Comparison of ENCODE assay signal across 10 cellular contexts in the genomic region with DNA sequence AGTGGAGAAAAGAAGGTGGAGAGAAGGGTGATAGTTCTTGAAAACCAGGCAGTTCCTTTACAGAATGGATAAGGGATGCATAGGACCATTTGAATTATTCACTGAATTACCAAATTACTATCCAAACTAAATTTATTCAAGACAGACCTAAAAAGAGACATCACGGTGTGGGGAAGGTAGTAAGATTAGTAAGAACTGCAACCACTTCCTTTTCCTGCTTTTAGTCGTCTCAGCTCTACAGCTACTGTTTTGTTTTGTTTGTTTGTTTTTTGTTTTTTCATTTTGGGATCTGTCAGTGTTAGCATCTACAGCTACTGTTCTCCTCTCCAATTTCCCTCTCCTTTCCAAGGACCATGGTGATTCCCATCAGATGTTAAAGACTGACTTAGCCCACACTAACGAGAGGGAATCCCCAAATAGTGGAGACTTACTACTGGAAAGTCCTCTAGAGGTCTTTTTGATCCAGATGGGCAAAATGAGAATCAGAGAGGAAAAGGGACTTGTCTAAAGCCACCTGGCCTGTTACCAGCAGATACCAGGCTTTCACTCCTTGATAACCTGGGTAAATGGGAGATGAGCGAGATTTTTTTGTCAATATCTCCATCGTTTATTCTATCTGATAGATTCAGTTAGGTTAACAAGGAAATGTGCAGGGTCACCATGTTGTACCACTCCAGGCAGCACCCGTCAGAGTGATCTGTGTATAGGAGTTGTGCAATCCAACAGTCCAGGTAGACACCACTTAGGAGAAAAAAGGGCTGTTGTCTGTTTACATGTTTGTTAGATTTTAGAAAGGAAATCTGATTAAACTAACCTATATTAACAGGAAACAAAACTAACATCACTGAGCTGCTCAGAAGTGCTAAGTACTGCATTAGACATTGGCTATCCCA. TPM values are rescaled to one million over a fixed set of nuclear protein-coding genes. Genes with fewer than 3 reads are reported as not detected.
DNase-seq lines count a peak whose midpoint lies in the region; ATAC-seq and TF ChIP-seq lines count a peak whose summit lies in the region.
"Had no signal": no experiment of that assay in that cellular context is flagged by ENCODE, and none has a peak within 500 bp of the region (broad histone marks: within the 10 kb centered on the region; RNA-seq: fewer than 3 reads in every experiment).

No MANE protein-coding gene starts in this region.

- H3K9me3 ChIP-seq in naive thymus-derived CD4-positive, alpha-beta T cell (ENCODE audit: control insufficient read depth in 2 of 3, low read length in 3 of 3): no peaks in the 10 kb centered on the region

- POLR2A ChIA-PET in naive thymus-derived CD4-positive, alpha-beta T cell (lab: Charles Lee): interaction anchor here (0.6 kb wide), 1 partner anchor 1263 kb away, joined by 3 read pairs; no protein-coding TSS in a partner anchor

- H3K27ac Mint-ChIP-seq in naive thymus-derived CD4-positive, alpha-beta T cell: peak overlapping the region; percentile 70 to 93 (median 85)
- no peak overlapping the region for H3K27ac Mint-ChIP-seq in mesothelial cell of epicardium

- ATAC-seq in GM18511 (IDR thresholded peaks at IDR 0.05; ENCODE audit: unreplicated experiment) (peak; percentile 85), GM21447 (IDR thresholded peaks at IDR 0.05; ENCODE audit: unreplicated experiment) (peak; percentile 81), HG03558 (IDR thresholded peaks at IDR 0.05; ENCODE audit: extremely low read depth, unreplicated experiment) (peak; percentile 63), GM18858 (IDR thresholded peaks at IDR 0.05; ENCODE audit: unreplicated experiment) (no peak)
- peak; percentile 62 for ATAC-seq in naive thymus-derived CD4-positive, alpha-beta T cell
- ATAC-seq: Panc1 had no signal

- H3K4me3 ChIP-seq in naive thymus-derived CD4-positive, alpha-beta T cell (ENCODE audit: low read length): peak overlapping the region; percentile 24

- H3K4me1 ChIP-seq in naive thymus-derived CD4-positive, alpha-beta T cell (ENCODE audit: control insufficient read depth in 2 of 2, insufficient read depth in 2 of 2, low read length in 2 of 2): peaks cover 46 to 61% of the 10 kb centered on the region in 2 donors

- H3K27me3 ChIP-seq in naive thymus-derived CD4-positive, alpha-beta T cell (ENCODE audit: control insufficient read depth in 2 of 2, insufficient read depth in 2 of 2, low read length in 2 of 2): no peaks in the 10 kb centered on the region

- intact Hi-C loops in naive thymus-derived CD4-positive, alpha-beta T cell (cut with micrococcal nuclease): loop anchor here in 1 of 2 donors (10.0 kb wide), 2 partner anchors 220 to 440 kb away; no protein-coding TSS in a partner anchor

- CTCF ChIA-PET in naive thymus-derived CD4-positive, alpha-beta T cell (lab: Charles Lee): no interaction called here

- H3K36me3 Mint-ChIP-seq in naive thymus-derived CD4-positive, alpha-beta T cell: peaks cover 13 to 70% (median 48%) of the 10 kb centered on the region in 5 donors
- no peaks in the 10 kb centered on the region for H3K36me3 Mint-ChIP-seq in mesothelial cell of epicardium

- H3K4me3 Mint-ChIP-seq in naive thymus-derived CD4-positive, alpha-beta T cell: peak overlapping the region; percentile 8 to 81 (median 54)
- no peak overlapping the region for H3K4me3 Mint-ChIP-seq in mesothelial cell of epicardium

- H3K9me3 Mint-ChIP-seq in naive thymus-derived CD4-positive, alpha-beta T cell: peaks cover 0 to 3% (median 0%) of the 10 kb centered on the region in 11 donors
- peaks cover 8% of the 10 kb centered on the region for H3K9me3 Mint-ChIP-seq in mesothelial cell of epicardium

- peak overlapping the region; percentile 11 for H3K27ac ChIP-seq in naive thymus-derived CD4-positive, alpha-beta T cell (ENCODE audit: low read depth, low read length)
- H3K27ac ChIP-seq: KMS-11 had no signal

- no peaks in the 10 kb centered on the region for H3K27me3 Mint-ChIP-seq in naive thymus-derived CD4-positive, alpha-beta T cell
- no peaks in the 10 kb centered on the region for H3K27me3 Mint-ChIP-seq in mesothelial cell of epicardium (ENCODE audit: low read depth)

- peaks cover 6 to 52% (median 26%) of the 10 kb centered on the region in 3 experiments for H3K36me3 ChIP-seq in naive thymus-derived CD4-positive, alpha-beta T cell (ENCODE audit: control insufficient read depth in 2 of 3, insufficient read depth in 3 of 3, low read length in 3 of 3)

- H3K4me1 Mint-ChIP-seq in naive thymus-derived CD4-positive, alpha-beta T cell: peaks cover 66 to 93% (median 83%) of the 10 kb centered on the region in 7 donors
- H3K4me1 Mint-ChIP-seq in mesothelial cell of epicardium: peaks cover 10% of the 10 kb centered on the region

- peak in 4 of 9 donors; percentile 5 to 22 (median 16) for DNase-seq in naive thymus-derived CD4-positive, alpha-beta T cell
- DNase-seq in hippocampal formation (lab: John Stamatoyannopoulos, UW) (no peak), mesothelial cell of epicardium (ENCODE audit: low spot score in 2 of 2, unreplicated experiment in 2 of 2) (no peak)
- DNase-seq: substantia nigra had no signal

- TF ChIP-seq CTCF in mesothelial cell of epicardium (IDR thresholded peaks at IDR 0.05; ENCODE audit: unreplicated experiment): no peak

RNA-seq across cellular contexts. Expression of gene HCLS1, which starts 6.0 kb away (rescaled TPM):
- total RNA-seq in naive thymus-derived CD4-positive, alpha-beta T cell: 100 to 1,000 TPM; 275 to 357 (median 311) TPM
- polyA plus RNA-seq in naive thymus-derived CD4-positive, alpha-beta T cell: 100 to 1,000 TPM; 340 to 452 TPM
- 2.9 to 3.2 TPM (median 3.0 TPM) in 3 replicates for total RNA-seq in mesothelial cell of epicardium

Comparison
In these comparisons a context has a peak if more than half of its experiments do, and no peak if none do; other contexts are left out.
1. RNA of gene HCLS1, which starts 6.0 kb away (total RNA-seq): 275 to 357 TPM in naive thymus-derived CD4-positive, alpha-beta T cell; 2.9 to 3.2 TPM in mesothelial cell of epicardium; every median in the first group is over 10 times any median in the second.